In genomic region chr19:19575411-19575810, GRCh38 we compare ENCODE assay signal across 22 cellular contexts. TPM values are rescaled to one million over a fixed set of nuclear protein-coding genes. Genes with fewer than 3 reads are reported as not detected.
DNase-seq lines count a peak whose midpoint lies in the region; ATAC-seq and TF ChIP-seq lines count a peak whose summit lies in the region.
"Had no signal": no experiment of that assay in that cellular context is flagged by ENCODE, and none has a peak within 500 bp of the region (broad histone marks: within the 10 kb centered on the region; RNA-seq: fewer than 3 reads in every experiment).

No MANE protein-coding gene starts in this region.

- TF ChIP-seq POLR2A in tibial nerve (IDR thresholded peaks at IDR 0.05), result no peak

- intact Hi-C loops in activated T-helper 2 cell treated with anti-CD3 and anti-CD28 coated beads, Interferon-gamma antibody, Interleukin-2, Interleukin-4, amounts not matched to agents 10 μg/mL and 5 μg/mL and 100 μg/mL, durations not matched to agents 14 hours and 24 hours and 36 hours (cut with micrococcal nuclease), result no loop called here

- H3K9me3 Mint-ChIP-seq in activated T-helper 2 cell treated with anti-CD3 and anti-CD28 coated beads, Interferon-gamma antibody, Interleukin-2, Interleukin-4, amounts not matched to agents 10 μg/mL and 5 μg/mL and 100 μg/mL, durations not matched to agents 14 hours and 24 hours and 36 hours, result no peaks in the 10 kb centered on the region
- no peaks in the 10 kb centered on the region for H3K9me3 Mint-ChIP-seq in neural progenitor cell
- H3K9me3 Mint-ChIP-seq: CD8-positive, alpha-beta T cell had no signal

- peaks cover 8% of the 10 kb centered on the region for H3K27me3 ChIP-seq in neural progenitor cell
- H3K27me3 ChIP-seq in tibial nerve, result no peaks in the 10 kb centered on the region
- H3K27me3 ChIP-seq: colonic mucosa, Peyer's patch, right atrium auricular region, SJCRH30, upper lobe of right lung had no signal

- no peak overlapping the region for H3K9ac ChIP-seq in neural progenitor cell

- no peaks in the 10 kb centered on the region for H3K79me2 ChIP-seq in neural progenitor cell (ENCODE audit: low read depth)

- H3K36me3 Mint-ChIP-seq in activated T-helper 2 cell treated with anti-CD3 and anti-CD28 coated beads, Interferon-gamma antibody, Interleukin-2, Interleukin-4, amounts not matched to agents 10 μg/mL and 5 μg/mL and 100 μg/mL, durations not matched to agents 14 hours and 24 hours and 36 hours (ENCODE audit: low read depth), result peaks cover 24% of the 10 kb centered on the region
- peaks cover 3% of the 10 kb centered on the region for H3K36me3 Mint-ChIP-seq in neural progenitor cell

- H3K4me1 Mint-ChIP-seq in activated T-helper 2 cell treated with anti-CD3 and anti-CD28 coated beads, Interferon-gamma antibody, Interleukin-2, Interleukin-4, amounts not matched to agents 10 μg/mL and 5 μg/mL and 100 μg/mL, durations not matched to agents 14 hours and 24 hours and 36 hours (ENCODE audit: low read depth), result peaks cover 2% of the 10 kb centered on the region
- peaks cover 18% of the 10 kb centered on the region for H3K4me1 Mint-ChIP-seq in neural progenitor cell

- H3K27me3 Mint-ChIP-seq in activated T-helper 2 cell treated with anti-CD3 and anti-CD28 coated beads, Interferon-gamma antibody, Interleukin-2, Interleukin-4, amounts not matched to agents 10 μg/mL and 5 μg/mL and 100 μg/mL, durations not matched to agents 14 hours and 24 hours and 36 hours (ENCODE audit: low read depth), result no peaks in the 10 kb centered on the region
- H3K27me3 Mint-ChIP-seq in neural progenitor cell (ENCODE audit: insufficient read depth, low read depth), result no peaks in the 10 kb centered on the region

- no peak for TF ChIP-seq EP300 in tibial nerve (IDR thresholded peaks at IDR 0.05)

- H3K36me3 ChIP-seq in neural progenitor cell (no peaks in the 10 kb centered on the region), tibial nerve (peaks cover 0 to under 1% (median 0%) of the 10 kb centered on the region in 3 donors)
- H3K36me3 ChIP-seq: colonic mucosa, Peyer's patch, right atrium auricular region, SJCRH30, upper lobe of right lung had no signal

- peaks cover 15% of the 10 kb centered on the region for H3K4me1 ChIP-seq in neural progenitor cell
- no peaks in the 10 kb centered on the region for H3K4me1 ChIP-seq in tibial nerve
- H3K4me1 ChIP-seq: colonic mucosa, right atrium auricular region, upper lobe of right lung had no signal

- no peak for ATAC-seq in GM19035 (IDR thresholded peaks at IDR 0.05; ENCODE audit: unreplicated experiment)
- no peak for ATAC-seq in activated CD4-positive, CD25-positive, alpha-beta regulatory T cell treated with anti-CD3 and anti-CD28 coated beads, Interleukin-2, amount 50 U/mL, for 24 hours
- ATAC-seq: CD8-positive, alpha-beta T cell; upper lobe of right lung had no signal

- peak overlapping the region; percentile 3 for H3K27ac Mint-ChIP-seq in activated T-helper 2 cell treated with anti-CD3 and anti-CD28 coated beads, Interferon-gamma antibody, Interleukin-2, Interleukin-4, amounts not matched to agents 10 μg/mL and 5 μg/mL and 100 μg/mL, durations not matched to agents 14 hours and 24 hours and 36 hours
- peak overlapping the region; percentile 8 for H3K27ac Mint-ChIP-seq in neural progenitor cell
- H3K27ac Mint-ChIP-seq: CD8-positive, alpha-beta T cell had no signal

- no peaks in the 10 kb centered on the region for H3K9me3 ChIP-seq in neural progenitor cell (ENCODE audit: low read depth)
- H3K9me3 ChIP-seq in tibial nerve, result no peaks in the 10 kb centered on the region
- H3K9me3 ChIP-seq: colonic mucosa, Peyer's patch, right atrium auricular region, SJCRH30, upper lobe of right lung had no signal

- H2AFZ ChIP-seq in neural progenitor cell (replicated peaks), result no peak overlapping the region

- no peak overlapping the region for H3K4me3 Mint-ChIP-seq in activated T-helper 2 cell treated with anti-CD3 and anti-CD28 coated beads, Interferon-gamma antibody, Interleukin-2, Interleukin-4, amounts not matched to agents 10 μg/mL and 5 μg/mL and 100 μg/mL, durations not matched to agents 14 hours and 24 hours and 36 hours (ENCODE audit: low read depth)
- H3K4me3 Mint-ChIP-seq in neural progenitor cell, result peak overlapping the region; percentile 25
- H3K4me3 Mint-ChIP-seq: CD8-positive, alpha-beta T cell had no signal

- peaks cover 24% of the 10 kb centered on the region for H3F3A ChIP-seq in neural progenitor cell (ENCODE audit: low read depth)

- no peak overlapping the region for H3K4me3 ChIP-seq in neural progenitor cell
- no peak overlapping the region for H3K4me3 ChIP-seq in tibial nerve
- H3K4me3 ChIP-seq: colonic mucosa, Peyer's patch, right atrium auricular region, SJCRH30, upper lobe of right lung had no signal

- H3K27ac ChIP-seq in neural progenitor cell (peak overlapping the region; percentile 77), tibial nerve (no peak overlapping the region)
- H3K27ac ChIP-seq: colonic mucosa, Peyer's patch, right atrium auricular region, SJCRH30, upper lobe of right lung had no signal

- peaks cover 6% of the 10 kb centered on the region for H4K20me1 ChIP-seq in neural progenitor cell (ENCODE audit: low read depth)

- H3K4me2 ChIP-seq in neural progenitor cell, result peak overlapping the region; percentile 65

- DNase-seq in NCI-H82 (lab: John Stamatoyannopoulos, UW), result peak; percentile 52
- no peak for DNase-seq in NCI-H82 treated with DMSO at 0.1 percent for 48 hours (lab: John Stamatoyannopoulos, UW; ENCODE audit: unreplicated experiment)
- peak; percentile 72 to 84 for DNase-seq in NCI-H2081 (lab: John Stamatoyannopoulos, UW)
- DNase-seq in activated T-helper 2 cell treated with anti-CD3 and anti-CD28 coated beads, Interferon-gamma antibody, Interleukin-2, Interleukin-4, amounts not matched to agents 10 μg/mL and 5 μg/mL and 100 μg/mL, durations not matched to agents 14 hours and 24 hours and 36 hours (ENCODE audit: low spot score), result no peak
- DNase-seq in neural progenitor cell (ENCODE audit: low spot score), result peak; percentile 86
- DNase-seq in tibial nerve (ENCODE audit: low spot score in 2 of 2), result no peak
- DNase-seq: 8988T; activated CD4-positive, alpha-beta T cell treated with anti-CD3 and anti-CD28 coated beads for 48 hours; activated gamma-delta T cell; CD8-positive, alpha-beta T cell; colonic mucosa; GDM1; mammary epithelial cell; NCI-H1105 treated with DMSO at 0.1 percent for 48 hours; NK-92 treated with Interleukin-12 subunit alpha and Interleukin-12 subunit beta, amount 100 ng/mL, for 24 hours; Peyer's patch; SJCRH30; stimulated activated CD4-positive, alpha-beta T cell treated with anti-CD3 and anti-CD28 coated beads, Interleukin-4, amount 100 ng/mL, for 4 hours; upper lobe of right lung had no signal

- TF ChIP-seq CTCF in neural progenitor cell (IDR thresholded peaks at IDR 0.05), result no peak
- no peak for TF ChIP-seq CTCF in tibial nerve (IDR thresholded peaks at IDR 0.05)

- WGBS in tibial nerve, 2 donors, result 74 to 82% methylated on average over 6 of the region's 6 CpGs

RNA-seq across cellular contexts. Expression of gene CILP2, which starts 37.3 kb away (rescaled TPM):
- 0.14 and 0.21 TPM in 2 replicates for total RNA-seq in activated T-helper 2 cell treated with anti-CD3 and anti-CD28 coated beads, Interferon-gamma antibody, Interleukin-2, Interleukin-4, amounts not matched to agents 10 μg/mL and 5 μg/mL and 100 μg/mL, durations not matched to agents 14 hours and 24 hours and 36 hours
- total RNA-seq in neural progenitor cell (ENCODE audit: low replicate concordance), result 1.0 and 3.3 TPM in 2 replicates
- under 1 TPM in 2 of 4 donors, not detected in 2; 0.20 to 0.66 TPM for total RNA-seq in tibial nerve
- total RNA-seq: Peyer's patch had no signal

RNA-seq across cellular contexts. Expression of gene PBX4, which starts 43.1 kb away (rescaled TPM):
- total RNA-seq in activated T-helper 2 cell treated with anti-CD3 and anti-CD28 coated beads, Interferon-gamma antibody, Interleukin-2, Interleukin-4, amounts not matched to agents 10 μg/mL and 5 μg/mL and 100 μg/mL, durations not matched to agents 14 hours and 24 hours and 36 hours, result 23.4 and 24.8 TPM in 2 replicates
- 3.2 and 4.8 TPM in 2 replicates for total RNA-seq in neural progenitor cell (ENCODE audit: low replicate concordance)
- total RNA-seq in tibial nerve, result 10 to 100 TPM in 2 of 4 donors, 1 to 10 TPM in 2; 3.7 to 11.8 (median 8.1) TPM
- total RNA-seq: right atrium auricular region had no signal

RNA-seq across cellular contexts. Expression of gene YJEFN3, which starts 46.7 kb away (rescaled TPM):
- total RNA-seq in activated T-helper 2 cell treated with anti-CD3 and anti-CD28 coated beads, Interferon-gamma antibody, Interleukin-2, Interleukin-4, amounts not matched to agents 10 μg/mL and 5 μg/mL and 100 μg/mL, durations not matched to agents 14 hours and 24 hours and 36 hours, result 9.0 and 9.7 TPM in 2 replicates
- 2.6 and 5.1 TPM in 2 replicates for total RNA-seq in neural progenitor cell (ENCODE audit: low replicate concordance)
- 1 to 10 TPM; 4.2 to 9.4 (median 5.7) TPM for total RNA-seq in tibial nerve

RNA-seq across cellular contexts. Expression of gene LPAR2, which starts 52.6 kb away (rescaled TPM):
- total RNA-seq in activated T-helper 2 cell treated with anti-CD3 and anti-CD28 coated beads, Interferon-gamma antibody, Interleukin-2, Interleukin-4, amounts not matched to agents 10 μg/mL and 5 μg/mL and 100 μg/mL, durations not matched to agents 14 hours and 24 hours and 36 hours, result 28.9 and 29.8 TPM in 2 replicates
- total RNA-seq in neural progenitor cell (ENCODE audit: low replicate concordance) (21.2 and 64.8 TPM in 2 replicates), tibial nerve (1 to 10 TPM in 3 of 4 donors, under 1 TPM in 1; 0.39 to 3.0 (median 1.8) TPM)

RNA-seq across cellular contexts. Expression of gene NDUFA13, which starts 59.4 kb away (rescaled TPM):
- 381 and 393 TPM in 2 replicates for total RNA-seq in activated T-helper 2 cell treated with anti-CD3 and anti-CD28 coated beads, Interferon-gamma antibody, Interleukin-2, Interleukin-4, amounts not matched to agents 10 μg/mL and 5 μg/mL and 100 μg/mL, durations not matched to agents 14 hours and 24 hours and 36 hours
- total RNA-seq in neural progenitor cell (ENCODE audit: low replicate concordance), result 78.6 and 108 TPM in 2 replicates
- 10 to 100 TPM; 27.3 to 93.6 (median 61.6) TPM for total RNA-seq in tibial nerve

Comparison
In these comparisons a context has a peak if more than half of its experiments do, and no peak if none do; other contexts are left out.
1. DNase-seq: peak in NCI-H82 (single experiment), NCI-H2081 (2 of 2) and neural progenitor cell (single experiment); none in NCI-H82 treated with DMSO at 0.1 percent for 48 hours (single experiment), activated T-helper 2 cell treated with anti-CD3 and anti-CD28 coated beads, Interferon-gamma antibody, Interleukin-2, Interleukin-4, amounts not matched to agents 10 μg/mL and 5 μg/mL and 100 μg/mL, durations not matched to agents 14 hours and 24 hours and 36 hours (single experiment) and tibial nerve (0 of 2).